19 cellular contexts compared by ENCODE assay signal in genomic region chr15:42553549-42553948, GRCh38.
"Had no signal": no experiment of that assay in that cellular context is flagged by ENCODE, and none has a peak within 500 bp of the region (broad histone marks: within the 10 kb centered on the region; RNA-seq: fewer than 3 reads in every experiment).

No MANE protein-coding gene starts in this region.

- DNase-seq: activated B cell treated with CpG ODN at 0.5 μM for 24 hours; activated CD4-positive, alpha-beta T cell treated with anti-CD3 and anti-CD28 coated beads for 48 hours; activated naive CD4-positive, alpha-beta T cell treated with Interleukin-2 at 50 U/mL for 16 hours; effector CD8-positive, alpha-beta T cell; heart right ventricle; left lung; mammary epithelial cell; right lobe of liver; small intestine; stimulated activated CD4-positive, alpha-beta T cell treated with anti-CD3 and anti-CD28 coated beads, Interleukin-15, amount 100 ng/mL, for 24 hours; stimulated activated CD4-positive, alpha-beta T cell treated with anti-CD3 and anti-CD28 coated beads, Interleukin-4, amount 100 ng/mL, for 1 hour; stimulated activated naive CD8-positive, alpha-beta T cell treated with anti-CD3 and anti-CD28 coated beads, Interleukin-15, amount 100 ng/mL, for 72 hours; transverse colon had no signal

- H3K36me3 ChIP-seq: neural progenitor cell, right lobe of liver had no signal

- H3K4me3 ChIP-seq: esophagus muscularis mucosa, gastroesophageal sphincter, heart right ventricle, left lung, neural progenitor cell, right lobe of liver, suprapubic skin, transverse colon, vagina had no signal

- H3K27me3 Mint-ChIP-seq: activated B cell treated with CpG ODN at 0.5 μM for 24 hours; stimulated activated naive CD8-positive, alpha-beta T cell treated with anti-CD3 and anti-CD28 coated beads, Interleukin-15, amount 100 ng/mL, for 72 hours had no signal

- H2AFZ ChIP-seq: neural progenitor cell had no signal

- H3K9ac ChIP-seq: neural progenitor cell had no signal

- ATAC-seq: gastroesophageal sphincter; heart right ventricle; left lung; right lobe of liver; stimulated activated naive CD8-positive, alpha-beta T cell treated with anti-CD3 and anti-CD28 coated beads, Interleukin-15, amount 100 ng/mL, for 72 hours had no signal

- H3K9me3 Mint-ChIP-seq: activated B cell treated with CpG ODN at 0.5 μM for 24 hours; activated T-helper 1 cell treated with anti-CD3 and anti-CD28 coated beads, Interleukin-12 subunit alpha, Interleukin-12 subunit beta, Interleukin-2, Interleukin-4 antibody, amounts not matched to agents 30 ng/mL and 10 ng/mL and 1 ng/mL, durations not matched to agents 14 hours and 24 hours and 36 hours; neural progenitor cell; stimulated activated naive CD8-positive, alpha-beta T cell treated with anti-CD3 and anti-CD28 coated beads, Interleukin-15, amount 100 ng/mL, for 72 hours had no signal

- H3K27me3 ChIP-seq: esophagus muscularis mucosa, gastroesophageal sphincter, heart right ventricle, left lung, neural progenitor cell, right lobe of liver, suprapubic skin, transverse colon, vagina had no signal

- H3K4me2 ChIP-seq: neural progenitor cell had no signal

- H3K4me3 Mint-ChIP-seq: activated B cell treated with CpG ODN at 0.5 μM for 24 hours; activated T-helper 1 cell treated with anti-CD3 and anti-CD28 coated beads, Interleukin-12 subunit alpha, Interleukin-12 subunit beta, Interleukin-2, Interleukin-4 antibody, amounts not matched to agents 30 ng/mL and 10 ng/mL and 1 ng/mL, durations not matched to agents 14 hours and 24 hours and 36 hours; neural progenitor cell; stimulated activated naive CD8-positive, alpha-beta T cell treated with anti-CD3 and anti-CD28 coated beads, Interleukin-15, amount 100 ng/mL, for 72 hours had no signal

- H3K27ac ChIP-seq: esophagus muscularis mucosa, gastroesophageal sphincter, heart right ventricle, left lung, neural progenitor cell, right lobe of liver, suprapubic skin, transverse colon, vagina had no signal

- H3K27ac Mint-ChIP-seq: activated B cell treated with CpG ODN at 0.5 μM for 24 hours; activated T-helper 1 cell treated with anti-CD3 and anti-CD28 coated beads, Interleukin-12 subunit alpha, Interleukin-12 subunit beta, Interleukin-2, Interleukin-4 antibody, amounts not matched to agents 30 ng/mL and 10 ng/mL and 1 ng/mL, durations not matched to agents 14 hours and 24 hours and 36 hours; neural progenitor cell; stimulated activated naive CD8-positive, alpha-beta T cell treated with anti-CD3 and anti-CD28 coated beads, Interleukin-15, amount 100 ng/mL, for 72 hours had no signal
